Comparison of ENCODE assay signal across 13 cellular contexts in the genomic region with DNA sequence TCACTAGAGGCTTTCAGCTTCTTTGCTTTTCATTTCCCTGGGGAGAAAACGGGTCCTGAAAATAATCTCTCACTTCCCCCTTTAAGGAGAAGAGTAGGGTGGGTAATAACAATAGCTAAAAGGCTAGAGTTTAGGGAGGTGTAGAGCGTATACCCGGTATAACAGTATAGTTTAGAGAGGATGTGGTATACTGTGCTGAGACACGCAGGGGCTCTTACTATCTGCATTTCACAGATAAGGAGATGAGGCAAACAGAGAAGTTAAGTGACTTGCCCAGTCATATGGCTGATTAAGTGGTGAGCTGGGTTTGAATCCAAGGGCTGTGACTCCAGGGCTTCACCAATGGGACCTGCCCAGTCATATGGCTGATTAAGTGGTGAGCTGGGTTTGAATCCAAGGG. TPM values are rescaled to one million over a fixed set of nuclear protein-coding genes. Genes with fewer than 3 reads are reported as not detected.
DNase-seq lines count a peak whose midpoint lies in the region; ATAC-seq, FAIRE-seq and TF ChIP-seq lines count a peak whose summit lies in the region.
"Had no signal": no experiment of that assay in that cellular context is flagged by ENCODE, and none has a peak within 500 bp of the region (broad histone marks: within the 10 kb centered on the region; RNA-seq: fewer than 3 reads in every experiment).

No MANE protein-coding gene starts in this region.

- CTCF ChIA-PET in WTC11 (lab: Charles Lee) = interaction anchor here (1.4 kb wide), 1 partner anchor 56 kb away, joined by 5 read pairs; no protein-coding TSS in a partner anchor

- TF ChIP-seq CTCF in WTC11 (IDR thresholded peaks at IDR 0.05) = no peak

- H3K4me3 Mint-ChIP-seq in WTC11 = no peak overlapping the region
- H3K4me3 Mint-ChIP-seq: activated naive CD4-positive, alpha-beta T cell treated with anti-CD3 and anti-CD28 coated beads for 36 hours had no signal

- H3K9me3 Mint-ChIP-seq in WTC11 = peaks cover 5% of the 10 kb centered on the region
- H3K9me3 Mint-ChIP-seq: activated naive CD4-positive, alpha-beta T cell treated with anti-CD3 and anti-CD28 coated beads for 36 hours had no signal

- no peak overlapping the region for H3K27ac Mint-ChIP-seq in WTC11
- H3K27ac Mint-ChIP-seq: activated naive CD4-positive, alpha-beta T cell treated with anti-CD3 and anti-CD28 coated beads for 36 hours had no signal

- TF ChIP-seq POLR2A in GM12891 (IDR thresholded peaks at IDR 0.05; ENCODE audit: low read depth, low read length) = no peak

- H3K4me1 Mint-ChIP-seq in WTC11 = no peaks in the 10 kb centered on the region

- FAIRE-seq in GM12891 (lab: Jason Lieb, UNC) = peak; percentile 84
- FAIRE-seq: TTC549 had no signal

- intact Hi-C loops in posterior cingulate gyrus (cut with DNase I) = no loop called here

- H3K36me3 Mint-ChIP-seq in WTC11 = peaks cover 3% of the 10 kb centered on the region

- ATAC-seq in GM19452 (IDR thresholded peaks at IDR 0.05; ENCODE audit: unreplicated experiment) (peak; percentile 47), HG03064 (IDR thresholded peaks at IDR 0.05; ENCODE audit: low read depth, unreplicated experiment) (peak; percentile 57), WTC11 (no peak)
- ATAC-seq: sciatic nerve had no signal

- peaks cover 12% of the 10 kb centered on the region for H3K27me3 Mint-ChIP-seq in WTC11 (ENCODE audit: low read depth)

- DNase-seq in GM12891 (ENCODE audit: insufficient read length, low spot score) (no peak), OCI-M2 (lab: John Stamatoyannopoulos, UW; ENCODE audit: unreplicated experiment) (peak; percentile 33), amniotic stem cell (lab: John Stamatoyannopoulos, UW) (no peak), posterior cingulate gyrus (no peak), activated gamma-delta T cell (lab: John Stamatoyannopoulos, UW) (no peak), WTC11 (ENCODE audit: low spot score) (no peak)
- DNase-seq: activated naive CD4-positive, alpha-beta T cell treated with anti-CD3 and anti-CD28 coated beads for 36 hours; dermis blood vessel endothelial cell; midbrain had no signal

- POLR2A ChIA-PET in WTC11 (lab: Charles Lee) = no interaction called here

TF ChIP-seq in GM12891, 5 proteins besides CTCF, POLR2A, EP300 and RAD21:
- TF ChIP-seq POU2F2 (IDR thresholded peaks at IDR 0.05; ENCODE audit: low read depth, low read length) (no peak), POLR2AphosphoS5 (IDR thresholded peaks at IDR 0.05; ENCODE audit: low read depth, low read length) (no peak), TAF1 (IDR thresholded peaks at IDR 0.05; ENCODE audit: low read depth, low read length) (no peak), PAX5 (IDR thresholded peaks at IDR 0.05; ENCODE audit: insufficient read depth, low read length, severe bottlenecking) (no peak), SPI1 (IDR thresholded peaks at IDR 0.05; ENCODE audit: low read depth, low read length) (peak; percentile 60)

TF ChIP-seq in WTC11, 78 proteins besides CTCF, POLR2A, EP300 and RAD21:
- no peak for TF ChIP-seq CREM (CRISPR knock-in tag; IDR thresholded peaks at IDR 0.05)

RNA-seq across cellular contexts. Expression of a gene that starts 15.0 kb away (rescaled TPM):
- 3.9 TPM for polyA plus RNA-seq in GM12891 (2012; ENCODE audit: low read depth, missing spikeins)
- total RNA-seq in WTC11 (2021) = 1.7 to 2.3 TPM (median 2.2 TPM) in 3 replicates

RNA-seq across cellular contexts. Expression of a gene that starts 57.0 kb away (rescaled TPM):
- 22.0 TPM for polyA plus RNA-seq in GM12891 (2012; ENCODE audit: low read depth, missing spikeins)
- total RNA-seq in WTC11 (2021) = 32.3 to 34.8 TPM (median 33.4 TPM) in 3 replicates
